In genomic region chr22:41697126-41697775, GRCh38 we compare ENCODE assay signal across 1 cellular context.
A peak's percentile ranks its signal among the peaks of the same experiment; 100 is the strongest.
TF ChIP-seq lines count a peak whose summit lies in the region.

No MANE protein-coding gene starts in this region.

TF ChIP-seq in K562, 482 proteins besides CTCF, POLR2A, EP300 and RAD21 (continued from another document and continues in another):
- no peak for TF ChIP-seq ZMIZ1 (IDR thresholded peaks at IDR 0.05; ENCODE audit: low read depth in 2 of 2, low read length in 2 of 2)
- peak; percentile 46; the same call in 1 of the 2 replicates for TF ChIP-seq CTBP1 (IDR thresholded peaks at IDR 0.05; ENCODE audit: borderline replicate concordance)
- no peak for TF ChIP-seq ZNF609 (CRISPR knock-in tag; IDR thresholded peaks at IDR 0.05; ENCODE audit: borderline replicate concordance)
- TF ChIP-seq KAT7 (CRISPR knock-in tag; IDR thresholded peaks at IDR 0.05; ENCODE audit: borderline replicate concordance) = no peak
- TF ChIP-seq ZNF134 (CRISPR knock-in tag; conservative IDR thresholded peaks at IDR 0.05) = no peak
- TF ChIP-seq ZBTB1 (CRISPR knock-in tag; IDR thresholded peaks at IDR 0.05; ENCODE audit: borderline replicate concordance, low read depth) = no peak
- TF ChIP-seq YBX1 (IDR thresholded peaks at IDR 0.05) = no peak
- TF ChIP-seq, protein P1, sequence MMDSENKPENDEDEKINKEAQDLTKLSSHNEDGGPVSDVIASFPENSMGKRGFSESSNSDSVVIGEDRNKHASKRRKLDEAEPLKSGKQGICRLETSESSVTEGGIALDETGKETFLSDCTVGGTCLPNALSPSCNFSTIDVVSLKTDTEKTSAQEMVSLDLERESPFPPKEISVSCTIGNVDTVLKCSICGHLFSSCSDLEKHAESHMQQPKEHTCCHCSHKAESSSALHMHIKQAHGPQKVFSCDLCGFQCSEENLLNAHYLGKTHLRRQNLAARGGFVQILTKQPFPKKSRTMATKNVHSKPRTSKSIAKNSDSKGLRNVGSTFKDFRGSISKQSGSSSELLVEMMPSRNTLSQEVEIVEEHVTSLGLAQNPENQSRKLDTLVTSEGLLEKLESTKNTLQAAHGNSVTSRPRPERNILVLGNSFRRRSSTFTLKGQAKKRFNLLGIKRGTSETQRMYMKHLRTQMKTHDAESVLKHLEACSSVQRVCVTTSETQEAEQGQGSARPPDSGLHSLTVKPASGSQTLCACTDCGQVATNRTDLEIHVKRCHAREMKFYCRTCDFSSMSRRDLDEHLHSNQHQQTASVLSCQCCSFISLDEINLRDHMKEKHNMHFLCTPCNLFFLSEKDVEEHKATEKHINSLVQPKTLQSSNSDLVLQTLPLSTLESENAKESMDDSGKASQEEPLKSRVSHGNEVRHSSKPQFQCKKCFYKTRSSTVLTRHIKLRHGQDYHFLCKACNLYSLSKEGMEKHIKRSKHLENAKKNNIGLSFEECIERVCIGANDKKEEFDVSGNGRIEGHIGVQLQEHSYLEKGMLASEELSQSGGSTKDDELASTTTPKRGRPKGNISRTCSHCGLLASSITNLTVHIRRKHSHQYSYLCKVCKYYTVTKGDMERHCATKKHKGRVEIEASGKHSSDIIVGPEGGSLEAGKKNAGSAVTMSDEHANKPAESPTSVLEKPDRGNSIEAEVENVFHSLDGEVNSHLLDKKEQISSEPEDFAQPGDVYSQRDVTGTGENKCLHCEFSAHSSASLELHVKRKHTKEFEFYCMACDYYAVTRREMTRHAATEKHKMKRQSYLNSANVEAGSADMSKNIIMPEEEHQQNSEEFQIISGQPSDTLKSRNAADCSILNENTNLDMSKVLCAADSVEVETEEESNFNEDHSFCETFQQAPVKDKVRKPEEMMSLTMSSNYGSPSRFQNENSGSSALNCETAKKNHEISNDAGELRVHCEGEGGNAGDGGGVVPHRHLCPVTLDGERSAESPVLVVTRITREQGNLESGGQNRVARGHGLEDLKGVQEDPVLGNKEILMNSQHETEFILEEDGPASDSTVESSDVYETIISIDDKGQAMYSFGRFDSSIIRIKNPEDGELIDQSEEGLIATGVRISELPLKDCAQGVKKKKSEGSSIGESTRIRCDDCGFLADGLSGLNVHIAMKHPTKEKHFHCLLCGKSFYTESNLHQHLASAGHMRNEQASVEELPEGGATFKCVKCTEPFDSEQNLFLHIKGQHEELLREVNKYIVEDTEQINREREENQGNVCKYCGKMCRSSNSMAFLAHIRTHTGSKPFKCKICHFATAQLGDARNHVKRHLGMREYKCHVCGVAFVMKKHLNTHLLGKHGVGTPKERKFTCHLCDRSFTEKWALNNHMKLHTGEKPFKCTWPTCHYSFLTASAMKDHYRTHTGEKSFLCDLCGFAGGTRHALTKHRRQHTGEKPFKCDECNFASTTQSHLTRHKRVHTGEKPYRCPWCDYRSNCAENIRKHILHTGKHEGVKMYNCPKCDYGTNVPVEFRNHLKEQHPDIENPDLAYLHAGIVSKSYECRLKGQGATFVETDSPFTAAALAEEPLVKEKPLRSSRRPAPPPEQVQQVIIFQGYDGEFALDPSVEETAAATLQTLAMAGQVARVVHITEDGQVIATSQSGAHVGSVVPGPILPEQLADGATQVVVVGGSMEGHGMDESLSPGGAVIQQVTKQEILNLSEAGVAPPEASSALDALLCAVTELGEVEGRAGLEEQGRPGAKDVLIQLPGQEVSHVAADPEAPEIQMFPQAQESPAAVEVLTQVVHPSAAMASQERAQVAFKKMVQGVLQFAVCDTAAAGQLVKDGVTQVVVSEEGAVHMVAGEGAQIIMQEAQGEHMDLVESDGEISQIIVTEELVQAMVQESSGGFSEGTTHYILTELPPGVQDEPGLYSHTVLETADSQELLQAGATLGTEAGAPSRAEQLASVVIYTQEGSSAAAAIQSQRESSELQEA (IDR thresholded peaks at IDR 0.05; ENCODE audit: low read depth) = no peak
- no peak for TF ChIP-seq SAFB (IDR thresholded peaks at IDR 0.05; ENCODE audit: borderline replicate concordance, low read depth, low read length)
- no peak for TF ChIP-seq ZNF124 (CRISPR knock-in tag; IDR thresholded peaks at IDR 0.05)
- no peak for TF ChIP-seq CBX8 (IDR thresholded peaks at IDR 0.05; ENCODE audit: borderline replicate concordance, extremely low read depth, low read depth, low read length, poor library complexity, severe bottlenecking)
- TF ChIP-seq RCOR1 (IDR thresholded peaks at IDR 0.05; ENCODE audit: borderline replicate concordance in 1 of 2, low read depth in 2 of 2, low read length in 2 of 2) = no peak
- TF ChIP-seq DACH1 (IDR thresholded peaks at IDR 0.05; ENCODE audit: partially characterized antibody) = no peak
- no peak for TF ChIP-seq ZFP1 (CRISPR knock-in tag; IDR thresholded peaks at IDR 0.05)
- TF ChIP-seq, protein P2, sequence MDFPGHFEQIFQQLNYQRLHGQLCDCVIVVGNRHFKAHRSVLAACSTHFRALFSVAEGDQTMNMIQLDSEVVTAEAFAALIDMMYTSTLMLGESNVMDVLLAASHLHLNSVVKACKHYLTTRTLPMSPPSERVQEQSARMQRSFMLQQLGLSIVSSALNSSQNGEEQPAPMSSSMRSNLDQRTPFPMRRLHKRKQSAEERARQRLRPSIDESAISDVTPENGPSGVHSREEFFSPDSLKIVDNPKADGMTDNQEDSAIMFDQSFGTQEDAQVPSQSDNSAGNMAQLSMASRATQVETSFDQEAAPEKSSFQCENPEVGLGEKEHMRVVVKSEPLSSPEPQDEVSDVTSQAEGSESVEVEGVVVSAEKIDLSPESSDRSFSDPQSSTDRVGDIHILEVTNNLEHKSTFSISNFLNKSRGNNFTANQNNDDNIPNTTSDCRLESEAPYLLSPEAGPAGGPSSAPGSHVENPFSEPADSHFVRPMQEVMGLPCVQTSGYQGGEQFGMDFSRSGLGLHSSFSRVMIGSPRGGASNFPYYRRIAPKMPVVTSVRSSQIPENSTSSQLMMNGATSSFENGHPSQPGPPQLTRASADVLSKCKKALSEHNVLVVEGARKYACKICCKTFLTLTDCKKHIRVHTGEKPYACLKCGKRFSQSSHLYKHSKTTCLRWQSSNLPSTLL (IDR thresholded peaks at IDR 0.05) = no peak
- no peak for TF ChIP-seq SMARCC2 (IDR thresholded peaks at IDR 0.05; ENCODE audit: low read depth)
- TF ChIP-seq, protein P3, sequence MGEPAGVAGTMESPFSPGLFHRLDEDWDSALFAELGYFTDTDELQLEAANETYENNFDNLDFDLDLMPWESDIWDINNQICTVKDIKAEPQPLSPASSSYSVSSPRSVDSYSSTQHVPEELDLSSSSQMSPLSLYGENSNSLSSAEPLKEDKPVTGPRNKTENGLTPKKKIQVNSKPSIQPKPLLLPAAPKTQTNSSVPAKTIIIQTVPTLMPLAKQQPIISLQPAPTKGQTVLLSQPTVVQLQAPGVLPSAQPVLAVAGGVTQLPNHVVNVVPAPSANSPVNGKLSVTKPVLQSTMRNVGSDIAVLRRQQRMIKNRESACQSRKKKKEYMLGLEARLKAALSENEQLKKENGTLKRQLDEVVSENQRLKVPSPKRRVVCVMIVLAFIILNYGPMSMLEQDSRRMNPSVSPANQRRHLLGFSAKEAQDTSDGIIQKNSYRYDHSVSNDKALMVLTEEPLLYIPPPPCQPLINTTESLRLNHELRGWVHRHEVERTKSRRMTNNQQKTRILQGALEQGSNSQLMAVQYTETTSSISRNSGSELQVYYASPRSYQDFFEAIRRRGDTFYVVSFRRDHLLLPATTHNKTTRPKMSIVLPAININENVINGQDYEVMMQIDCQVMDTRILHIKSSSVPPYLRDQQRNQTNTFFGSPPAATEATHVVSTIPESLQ (CRISPR knock-in tag; IDR thresholded peaks at IDR 0.05) = no peak
- no peak for TF ChIP-seq ZNF274 (IDR thresholded peaks at IDR 0.05; ENCODE audit: borderline replicate concordance, low read depth, low read length)
- TF ChIP-seq SMAD1 (IDR thresholded peaks at IDR 0.05; ENCODE audit: low read depth, low read length, partially characterized antibody) = no peak
- peak; percentile 66; the same call in 1 of the 2 replicates for TF ChIP-seq CC2D1A (IDR thresholded peaks at IDR 0.05)
- TF ChIP-seq THAP7 (CRISPR knock-in tag; IDR thresholded peaks at IDR 0.05) = no peak
- TF ChIP-seq ILK (tag; IDR thresholded peaks at IDR 0.05; ENCODE audit: borderline replicate concordance, low read depth) = no peak
- TF ChIP-seq MNT (conservative IDR thresholded peaks at IDR 0.05) = peak in 1 of 2 experiments; percentile 31; a peak in 1 of 4 replicates
- no peak for TF ChIP-seq RBM15 (IDR thresholded peaks at IDR 0.05; ENCODE audit: insufficient read depth, low read length)
- TF ChIP-seq PHB2 (IDR thresholded peaks at IDR 0.05; ENCODE audit: low read depth) = no peak
- no peak for TF ChIP-seq ZNF668 (CRISPR knock-in tag; IDR thresholded peaks at IDR 0.05)
- no peak for TF ChIP-seq NBN (IDR thresholded peaks at IDR 0.05; ENCODE audit: low read depth)
- TF ChIP-seq ZNF639 (CRISPR knock-in tag; conservative IDR thresholded peaks at IDR 0.05 in 1 of 2, IDR thresholded peaks at IDR 0.05 in 1 of 2) = no peak
- TF ChIP-seq KLF10 (CRISPR knock-in tag; IDR thresholded peaks at IDR 0.05) = no peak
- no peak for TF ChIP-seq FOXA1 (IDR thresholded peaks at IDR 0.05; ENCODE audit: borderline replicate concordance)
- TF ChIP-seq ESRRA (IDR thresholded peaks at IDR 0.05; ENCODE audit: borderline replicate concordance, low read depth) = peak; percentile 46; the same call in 1 of the 2 replicates
- peak; percentile 87 to 88; a peak in 3 of 4 replicates for TF ChIP-seq TEAD1 (CRISPR knock-in tag; IDR thresholded peaks at IDR 0.05)
